Comparison of ENCODE assay signal across 12 cellular contexts in genomic region chr10:70193391-70193844, GRCh38. TPM values are rescaled to one million over a fixed set of nuclear protein-coding genes. Genes with fewer than 3 reads are reported as not detected.
A peak's percentile ranks its signal among the peaks of the same experiment; 100 is the strongest.
DNase-seq lines count a peak whose midpoint lies in the region; ATAC-seq, FAIRE-seq and TF ChIP-seq lines count a peak whose summit lies in the region.
"Had no signal": no experiment of that assay in that cellular context is flagged by ENCODE, and none has a peak within 500 bp of the region (broad histone marks: within the 10 kb centered on the region; RNA-seq: fewer than 3 reads in every experiment).

No MANE protein-coding gene starts in this region.

- no peak for TF ChIP-seq EP300 in K562 (IDR thresholded peaks at IDR 0.05; ENCODE audit: low read length)

- CTCF ChIA-PET in K562 (lab: Yijun Ruan, JAX; ENCODE audit: low intra/inter-chr PET ratio): interaction anchor here (0.7 kb wide), 1 partner anchor 687 kb away, joined by 4 read pairs; no protein-coding TSS in a partner anchor

- POLR2A ChIA-PET in K562 (lab: Yijun Ruan, JAX): interaction anchor here (0.9 to 1.3 kb wide), 2 partner anchors 13 to 17 kb away, joined by 4 to 5 read pairs; no protein-coding TSS in a partner anchor

- peaks cover 10% of the 10 kb centered on the region for H3K4me1 ChIP-seq in Karpas-422 (ENCODE audit: low read length)
- no peaks in the 10 kb centered on the region; a peak in 1 of 5 replicates for H3K4me1 ChIP-seq in K562 (replicated peaks in 1 of 2; ENCODE audit: control insufficient read depth in 2 of 2, insufficient read depth in 2 of 2, low read length in 2 of 2)
- H3K4me1 ChIP-seq in subcutaneous abdominal adipose tissue (ENCODE audit: control insufficient read depth in 5 of 5, insufficient read depth in 5 of 5, low read length in 5 of 5): peaks cover 13 to 62% (median 53%) of the 10 kb centered on the region in 5 donors

- no peaks in the 10 kb centered on the region for H3K79me2 ChIP-seq in Karpas-422 (ENCODE audit: low read length)
- no peaks in the 10 kb centered on the region for H3K79me2 ChIP-seq in K562 (ENCODE audit: control insufficient read depth, insufficient read depth, low read length)

- H3K27me3 ChIP-seq in Karpas-422 (ENCODE audit: low read length): no peaks in the 10 kb centered on the region
- H3K27me3 ChIP-seq in K562 (ENCODE audit: control insufficient read depth in 2 of 2, insufficient read depth in 2 of 2, low read length in 2 of 2): no peaks in the 10 kb centered on the region; a peak in 2 of 5 replicates
- H3K27me3 ChIP-seq in subcutaneous abdominal adipose tissue (ENCODE audit: control insufficient read depth in 5 of 5, insufficient read depth in 4 of 5, low read length in 5 of 5): no peaks in the 10 kb centered on the region
- H3K27me3 ChIP-seq: pancreas had no signal

- no peak overlapping the region for H2AFZ ChIP-seq in Karpas-422 (ENCODE audit: low read length)
- H2AFZ ChIP-seq in K562 (ENCODE audit: low read depth, low read length): peak overlapping the region; percentile 0; the same call in 1 of the 2 replicates

- no peaks in the 10 kb centered on the region for H3K9me1 ChIP-seq in K562 (ENCODE audit: control insufficient read depth, insufficient read depth, low read length)

- H4K20me1 ChIP-seq in Karpas-422 (ENCODE audit: insufficient read depth, low read depth, low read length) (0 out of 2 replicates have a peak, but pooled peaks cover 5% of the 10 kb centered on the region), K562 (replicated peaks; ENCODE audit: control insufficient read depth, insufficient read depth, low read length) (no peaks in the 10 kb centered on the region)

- no peak for TF ChIP-seq RAD21 in K562 (CRISPR knock-in tag; conservative IDR thresholded peaks at IDR 0.05 in 1 of 2, IDR thresholded peaks at IDR 0.05 in 1 of 2)

- H3K4me2 ChIP-seq in Karpas-422 (ENCODE audit: low read depth, low read length, poor library complexity, severe bottlenecking): no peak overlapping the region
- H3K4me2 ChIP-seq in K562 (ENCODE audit: insufficient read depth, low read length): no peak overlapping the region

- WGBS in K562 (ENCODE audit: insufficient coverage, low coverage, missing lambda C conversion rate): 12% methylated on average over 7 of the region's 7 CpGs

- no peak overlapping the region for H3K9ac ChIP-seq in Karpas-422 (ENCODE audit: low read length)
- H3K9ac ChIP-seq in K562 (ENCODE audit: insufficient read depth in 1 of 2, low read depth in 2 of 2, low read length in 2 of 2): no peak overlapping the region
- H3K9ac ChIP-seq in subcutaneous abdominal adipose tissue (ENCODE audit: low read length in 5 of 5): peak overlapping the region in 2 of 5 donors; percentile 49 to 66

- in situ Hi-C loops in K562 (cut with MboI): no loop called here

- ATAC-seq in K562: peak; percentile 56
- ATAC-seq in HG03045 (IDR thresholded peaks at IDR 0.05; ENCODE audit: unreplicated experiment): no peak

- H3K36me3 ChIP-seq in Karpas-422 (ENCODE audit: insufficient read depth, low read length) (peaks cover under 1% of the 10 kb centered on the region; the same call in 1 of the 2 replicates), K562 (ENCODE audit: control insufficient read depth, insufficient read depth, low read length) (peaks cover 10% of the 10 kb centered on the region; the same call in 2 of the 3 replicates), subcutaneous abdominal adipose tissue (ENCODE audit: control insufficient read depth in 5 of 5, insufficient read depth in 5 of 5, low read length in 5 of 5) (peaks cover 0 to 14% (median 3%) of the 10 kb centered on the region in 5 donors)
- H3K36me3 ChIP-seq: pancreas had no signal

- no peak for TF ChIP-seq CTCF in K562 (IDR thresholded peaks at IDR 0.05 in 2 of 3, conservative IDR thresholded peaks at IDR 0.05 in 1 of 3; ENCODE audit: insufficient read depth in 2 of 3, low read depth in 1 of 3, low read length in 3 of 3)

- H3K9me3 ChIP-seq in Karpas-422 (ENCODE audit: low read length) (no peaks in the 10 kb centered on the region), K562 (replicated peaks; ENCODE audit: control insufficient read depth, insufficient read depth, low read depth, low read length) (no peaks in the 10 kb centered on the region), subcutaneous abdominal adipose tissue (ENCODE audit: control insufficient read depth in 5 of 5, low read length in 5 of 5) (peaks cover 0 to under 1% (median 0%) of the 10 kb centered on the region in 5 donors)
- H3K9me3 ChIP-seq: pancreas had no signal

- H3K4me3 ChIP-seq in Karpas-422 (ENCODE audit: low read length) (no peak overlapping the region), K562 (no peak overlapping the region), subcutaneous abdominal adipose tissue (ENCODE audit: low read depth in 1 of 5, low read length in 5 of 5) (no peak overlapping the region)
- H3K4me3 ChIP-seq: pancreas had no signal

- DNase-seq in Karpas-422 (peak; percentile 49), K562 (ENCODE audit: extremely low read depth in 1 of 4, low spot score in 3 of 4) (peak in 1 of 4 experiments; percentile 36), iris pigment epithelial cell (ENCODE audit: low read depth) (peak; percentile 46), DMS153 treated with DMSO at 0.1 percent for 48 hours (lab: John Stamatoyannopoulos, UW; ENCODE audit: unreplicated experiment) (no peak), putamen (ENCODE audit: low spot score) (no peak)
- DNase-seq: activated naive CD4-positive, alpha-beta T cell treated with anti-CD3 and anti-CD28 coated beads for 36 hours; mesendoderm; NCI-H1092; pancreas had no signal

- no peak for FAIRE-seq in K562 (lab: Jason Lieb, UNC)
- FAIRE-seq: pancreas, urothelium cell line had no signal

- intact Hi-C loops in K562 (cut with micrococcal nuclease): no loop called here

- H3K27ac ChIP-seq in Karpas-422 (ENCODE audit: low read length) (no peak overlapping the region), K562 (ENCODE audit: extremely low read depth, low read depth, low read length) (no peak overlapping the region), subcutaneous abdominal adipose tissue (ENCODE audit: low read depth, low read length) (peak overlapping the region; percentile 98)

- BruUV-seq in K562 (replicated peaks; lab: Mats Ljungman, UMichigan): no TSS peak

- no peak for TF ChIP-seq POLR2A in K562 (conservative IDR thresholded peaks at IDR 0.05)

- no peaks in the 10 kb centered on the region for H3K9me2 ChIP-seq in Karpas-422 (replicated peaks; ENCODE audit: insufficient read depth, low read length)

RNA-seq across cellular contexts. Expression of gene SAR1A, which starts 23.1 kb away (rescaled TPM):
- 49.6 and 78.9 TPM in 2 replicates for total RNA-seq in Karpas-422 (2014; rRNA removed; shearing (Covaris generic); ENCODE audit: low replicate concordance)
- total RNA-seq in K562 (2011; cell fraction: chromatin; rRNA removed; ENCODE audit: low replicate concordance): 82.1 and 152 TPM in 2 replicates
- 47.0 and 49.2 TPM in 2 replicates for total RNA-seq in K562 (2011; cell fraction: nucleolus; rRNA removed)
- total RNA-seq in K562 (2011; cell fraction: nucleoplasm; rRNA removed): 98.8 and 142 TPM in 2 replicates
- total RNA-seq in K562 (2014; rRNA removed) (63.0 and 68.5 TPM in 2 replicates), K562 (2014; rRNA removed; fragmentation: Illumina TruSeq; extraction: Trizol) (96.9 and 105 TPM in 2 replicates), K562 (2015; rRNA removed; fragmentation: Illumina TruSeq; extraction: Trizol) (79.4 and 84.9 TPM in 2 replicates), K562 (2021) (119 and 123 TPM in 2 replicates)
- polyA plus RNA-seq in K562 (2011; rRNA removed) (123 and 129 TPM in 2 replicates), K562 (2014; fragmentation: Illumina TruSeq; extraction: Trizol) (73.8 and 76.6 TPM in 2 replicates), K562 (2014; fragmentation: Nextera tagmentation; extraction: Ambion mirVana) (100 to 1,000 TPM; 115 to 132 TPM), K562 (2014; rRNA removed) (53.0 and 55.8 TPM in 2 replicates)
- 22.7 and 40.1 TPM in 2 replicates for polyA plus RNA-seq in K562 (2011; cell fraction: cytosol; rRNA removed)
- 35.5 and 56.1 TPM in 2 replicates for polyA plus RNA-seq in K562 (2011; cell fraction: nucleus; rRNA removed)
- polyA plus RNA-seq in K562 (2012): 40.2 and 56.6 TPM in 2 replicates
- polyA minus RNA-seq in K562 (2011; rRNA and poly(A)+ RNA removed): 168 and 183 TPM in 2 replicates
- 51.8 and 62.8 TPM in 2 replicates for polyA minus RNA-seq in K562 (2011; cell fraction: cytosol; rRNA and poly(A)+ RNA removed)
- polyA minus RNA-seq in K562 (2011; cell fraction: nucleus; rRNA and poly(A)+ RNA removed): 19.5 and 37.4 TPM in 2 replicates

RNA-seq across cellular contexts. Expression of gene PPA1, which starts 39.8 kb away (rescaled TPM):
- total RNA-seq in Karpas-422 (2014; rRNA removed; shearing (Covaris generic); ENCODE audit: low replicate concordance): 375 and 560 TPM in 2 replicates
- 63.9 and 181 TPM in 2 replicates for total RNA-seq in K562 (2011; cell fraction: chromatin; rRNA removed; ENCODE audit: low replicate concordance)
- 50.4 and 54.7 TPM in 2 replicates for total RNA-seq in K562 (2011; cell fraction: nucleolus; rRNA removed)
- 123 and 276 TPM in 2 replicates for total RNA-seq in K562 (2011; cell fraction: nucleoplasm; rRNA removed)
- 378 and 453 TPM in 2 replicates for total RNA-seq in K562 (2014; rRNA removed)
- 635 and 699 TPM in 2 replicates for total RNA-seq in K562 (2014; rRNA removed; fragmentation: Illumina TruSeq; extraction: Trizol)
- 463 and 482 TPM in 2 replicates for total RNA-seq in K562 (2015; rRNA removed; fragmentation: Illumina TruSeq; extraction: Trizol)
- 418 and 448 TPM in 2 replicates for total RNA-seq in K562 (2021)
- polyA plus RNA-seq in K562 (2011; rRNA removed): 408 and 606 TPM in 2 replicates
- 122 and 218 TPM in 2 replicates for polyA plus RNA-seq in K562 (2011; cell fraction: cytosol; rRNA removed)
- 92.6 and 127 TPM in 2 replicates for polyA plus RNA-seq in K562 (2011; cell fraction: nucleus; rRNA removed)
- 299 and 379 TPM in 2 replicates for polyA plus RNA-seq in K562 (2012)
- 454 and 471 TPM in 2 replicates for polyA plus RNA-seq in K562 (2014; fragmentation: Illumina TruSeq; extraction: Trizol)
- polyA plus RNA-seq in K562 (2014; fragmentation: Nextera tagmentation; extraction: Ambion mirVana): 100 to 1,000 TPM; 301 to 366 TPM
- polyA plus RNA-seq in K562 (2014; rRNA removed): 591 and 627 TPM in 2 replicates
- polyA minus RNA-seq in K562 (2011; rRNA and poly(A)+ RNA removed): 573 and 613 TPM in 2 replicates
- polyA minus RNA-seq in K562 (2011; cell fraction: cytosol; rRNA and poly(A)+ RNA removed): 121 and 162 TPM in 2 replicates
- polyA minus RNA-seq in K562 (2011; cell fraction: nucleus; rRNA and poly(A)+ RNA removed): 49.1 and 87.5 TPM in 2 replicates

RNA-seq across cellular contexts. Expression of gene TYSND1, which starts 46.9 kb away (rescaled TPM):
- 23.6 and 38.2 TPM in 2 replicates for total RNA-seq in Karpas-422 (2014; rRNA removed; shearing (Covaris generic); ENCODE audit: low replicate concordance)
- total RNA-seq in K562 (2011; cell fraction: chromatin; rRNA removed; ENCODE audit: low replicate concordance): 7.2 and 8.1 TPM in 2 replicates
- total RNA-seq in K562 (2011; cell fraction: nucleolus; rRNA removed): 4.7 and 5.0 TPM in 2 replicates
- total RNA-seq in K562 (2011; cell fraction: nucleoplasm; rRNA removed): 5.2 and 7.2 TPM in 2 replicates
- total RNA-seq in K562 (2014; rRNA removed) (0.91 and 1.8 TPM in 2 replicates), K562 (2014; rRNA removed; fragmentation: Illumina TruSeq; extraction: Trizol) (0.41 and 1.4 TPM in 2 replicates), K562 (2015; rRNA removed; fragmentation: Illumina TruSeq; extraction: Trizol) (1.4 and 1.6 TPM in 2 replicates), K562 (2021) (1.7 and 1.9 TPM in 2 replicates)
- polyA plus RNA-seq in K562 (2011; rRNA removed) (1.3 and 2.0 TPM in 2 replicates), K562 (2014; fragmentation: Illumina TruSeq; extraction: Trizol) (1.3 TPM in 2 replicates), K562 (2014; fragmentation: Nextera tagmentation; extraction: Ambion mirVana) (under 1 TPM; 0.60 to 0.65 TPM), K562 (2014; rRNA removed) (1.3 and 2.0 TPM in 2 replicates)
- 2.1 and 2.3 TPM in 2 replicates for polyA plus RNA-seq in K562 (2011; cell fraction: cytosol; rRNA removed)
- polyA plus RNA-seq in K562 (2011; cell fraction: nucleus; rRNA removed): 3.5 and 3.6 TPM in 2 replicates
- 0.98 and 2.0 TPM in 2 replicates for polyA plus RNA-seq in K562 (2012)
- 1.5 and 2.1 TPM in 2 replicates for polyA minus RNA-seq in K562 (2011; rRNA and poly(A)+ RNA removed)
- 0.48 and 0.73 TPM in 2 replicates for polyA minus RNA-seq in K562 (2011; cell fraction: cytosol; rRNA and poly(A)+ RNA removed)
- polyA minus RNA-seq in K562 (2011; cell fraction: nucleus; rRNA and poly(A)+ RNA removed): 2.6 and 3.1 TPM in 2 replicates

Comparison
In these comparisons a context has a peak if more than half of its experiments do, and no peak if none do; other contexts are left out.
1. DNase-seq: peak in Karpas-422 (single experiment) and iris pigment epithelial cell (single experiment); none in DMS153 treated with DMSO at 0.1 percent for 48 hours (single experiment) and putamen (single experiment).